In genomic region chr22:43465291-43466015, GRCh38 we compare ENCODE assay signal across 30 cellular contexts. TPM values are rescaled to one million over a fixed set of nuclear protein-coding genes. Genes with fewer than 3 reads are reported as not detected.
"Had no signal": no experiment of that assay in that cellular context is flagged by ENCODE, and none has a peak within 500 bp of the region (broad histone marks: within the 10 kb centered on the region; RNA-seq: fewer than 3 reads in every experiment).

No MANE protein-coding gene starts in this region.

- H3K4me1 Mint-ChIP-seq: memory B cell; naive thymus-derived CD8-positive, alpha-beta T cell; neural crest cell; stimulated activated naive B cell treated with anti-CD40 and anti-IgM and Interleukin-4, amounts not matched to agents 10 μg/mL and 1 μg/mL and 100 μg/mL, for 72 hours had no signal

- H3K4me3 Mint-ChIP-seq: memory B cell; naive thymus-derived CD8-positive, alpha-beta T cell; nephron; neural crest cell; stimulated activated naive B cell treated with anti-CD40 and anti-IgM and Interleukin-4, amounts not matched to agents 10 μg/mL and 1 μg/mL and 100 μg/mL, for 72 hours; stimulated activated naive CD8-positive, alpha-beta T cell treated with anti-CD3 and anti-CD28 coated beads, Interleukin-15, Interleukin-2, amounts not matched to agents 100 ng/mL and 50 ng/mL, for 24 hours had no signal

- H3K27ac ChIP-seq: heart right ventricle, hepatocyte, left ventricle myocardium inferior, neutrophil, parathyroid adenoma, sigmoid colon, suprapubic skin, thoracic aorta, tibial artery, vagina had no signal

- H3K27me3 ChIP-seq: hepatocyte, vagina had no signal

- H3K4me3 ChIP-seq: heart right ventricle, hepatocyte, left ventricle myocardium inferior, sigmoid colon, suprapubic skin, thoracic aorta, tibial artery, vagina had no signal

- H3K4me1 ChIP-seq: heart right ventricle, left ventricle myocardium inferior, parathyroid adenoma, sigmoid colon, suprapubic skin, tibial artery, vagina had no signal

- H3K27ac Mint-ChIP-seq: memory B cell; naive thymus-derived CD8-positive, alpha-beta T cell; nephron; progenitor cell of endocrine pancreas; stimulated activated naive B cell treated with anti-CD40 and anti-IgM and Interleukin-4, amounts not matched to agents 10 μg/mL and 1 μg/mL and 100 μg/mL, for 72 hours; stimulated activated naive CD8-positive, alpha-beta T cell treated with anti-CD3 and anti-CD28 coated beads, Interleukin-15, Interleukin-2, amounts not matched to agents 100 ng/mL and 50 ng/mL, for 24 hours had no signal

- H3K9me3 ChIP-seq: neutrophil, suprapubic skin, vagina had no signal

- ATAC-seq: heart right ventricle; naive thymus-derived CD8-positive, alpha-beta T cell; right cardiac atrium; stimulated activated naive B cell treated with anti-CD40 and anti-IgM and Interleukin-4, amounts not matched to agents 10 μg/mL and 1 μg/mL and 100 μg/mL, for 72 hours had no signal

- H3K36me3 ChIP-seq: heart right ventricle, left ventricle myocardium inferior, neutrophil, sigmoid colon, suprapubic skin, thoracic aorta, tibial artery, vagina had no signal

- DNase-seq: heart right ventricle; islet precursor cell; left ventricle myocardium inferior; naive thymus-derived CD8-positive, alpha-beta T cell; occipital lobe; right cardiac atrium; sigmoid colon; small intestine; stimulated activated CD4-positive, alpha-beta T cell treated with anti-CD3 and anti-CD28 coated beads, Interleukin-2, amount 100 ng/mL, for 24 hours; stimulated activated CD4-positive, alpha-beta T cell treated with anti-CD3 and anti-CD28 coated beads, Interleukin-4, amount 100 ng/mL, for 1 hour; stimulated activated naive B cell treated with anti-CD40 and anti-IgM and Interleukin-4, amounts not matched to agents 10 μg/mL and 1 μg/mL and 100 μg/mL, for 72 hours; tibial artery; trophoblast cell had no signal

RNA-seq across cellular contexts. Expression of gene MPPED1, which starts 53.6 kb away (rescaled TPM):
- total RNA-seq: heart right ventricle; kidney epithelial cell; left ventricle myocardium inferior; mucosa of gallbladder; naive thymus-derived CD8-positive, alpha-beta T cell; osteocyte; pulmonary artery endothelial cell; renal cortical epithelial cell; sigmoid colon; subcutaneous adipose tissue; thoracic aorta had no signal
